Comparison of ENCODE assay signal across 11 cellular contexts in the genomic region with DNA sequence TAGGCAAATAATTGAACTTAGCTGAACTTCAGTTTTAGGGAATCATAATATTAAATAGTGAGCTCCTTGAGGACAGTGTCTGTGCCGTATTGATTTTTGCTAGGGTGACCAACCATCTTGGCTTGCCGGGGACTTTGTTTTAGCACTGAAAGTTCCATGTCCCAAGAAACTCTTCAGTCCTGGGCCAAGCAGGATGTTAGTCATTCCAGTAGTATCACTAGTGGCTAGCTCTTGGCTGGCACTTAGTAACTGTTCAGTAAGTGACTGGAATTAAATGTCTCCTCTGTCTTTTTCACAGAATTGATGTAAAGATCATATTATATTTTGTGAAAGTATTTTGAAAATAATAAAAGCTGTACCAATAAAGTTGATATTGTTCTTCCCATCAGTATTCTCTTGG. TPM values are rescaled to one million over a fixed set of nuclear protein-coding genes. Genes with fewer than 3 reads are reported as not detected.
DNase-seq lines count a peak whose midpoint lies in the region; ATAC-seq, FAIRE-seq and TF ChIP-seq lines count a peak whose summit lies in the region.
"Had no signal": no experiment of that assay in that cellular context is flagged by ENCODE, and none has a peak within 500 bp of the region (broad histone marks: within the 10 kb centered on the region; RNA-seq: fewer than 3 reads in every experiment).

No MANE protein-coding gene starts in this region.

- no peak overlapping the region for H3K27ac ChIP-seq in pancreas

- H3K4me3 ChIP-seq in pancreas, result no peak overlapping the region

- 88 to 89% methylated on average over 2 of the region's 2 CpGs for WGBS in pancreas, 2 donors

- TF ChIP-seq CTCF in pancreas (IDR thresholded peaks at IDR 0.05), result no peak

- ATAC-seq in GM19351 (IDR thresholded peaks at IDR 0.05; ENCODE audit: unreplicated experiment), result peak; percentile 79
- peak; percentile 86 for ATAC-seq in HG03457 (IDR thresholded peaks at IDR 0.05; ENCODE audit: unreplicated experiment)
- no peak for ATAC-seq in pancreas

- DNase-seq in AG20443 (ENCODE audit: low spot score) (peak; percentile 56), fibroblast of gingiva (ENCODE audit: low read depth) (peak; percentile 53), NCI-H345 (lab: John Stamatoyannopoulos, UW) (no peak), pancreas (no peak), KG1 (lab: John Stamatoyannopoulos, UW) (no peak)
- DNase-seq in stimulated activated CD4-positive, alpha-beta T cell treated with anti-CD3 and anti-CD28 coated beads, Interleukin-2, amount 100 ng/mL, for 24 hours, result no peak
- DNase-seq: activated CD4-positive, alpha-beta memory T cell treated with anti-CD3 and anti-CD28 coated beads for 36 hours; Caco-2; NCI-H1930 had no signal

- H3K27me3 ChIP-seq in pancreas, result no peaks in the 10 kb centered on the region

- no peaks in the 10 kb centered on the region for H3K4me1 ChIP-seq in pancreas
- H3K4me1 ChIP-seq: Caco-2 had no signal

- no peaks in the 10 kb centered on the region for H3K9me3 ChIP-seq in pancreas
- H3K9me3 ChIP-seq: Caco-2 had no signal

- no peak for FAIRE-seq in pancreas (lab: Jason Lieb, UNC)

- H3K36me3 ChIP-seq in pancreas, result no peaks in the 10 kb centered on the region

- intact Hi-C loops in pancreas (cut with DNase I), result no loop called here

RNA-seq across cellular contexts. Expression of gene RSRC1, which starts 42.3 kb away (rescaled TPM):
- 10 to 100 TPM in 4 of 6 donors, 1 to 10 TPM in 2; 9.8 to 19.9 (median 13.3) TPM for total RNA-seq in pancreas
- polyA plus RNA-seq in pancreas, result 1 to 10 TPM; 7.7 to 9.3 TPM

RNA-seq across cellular contexts. Expression of gene SHOX2, which starts 46.0 kb away (rescaled TPM):
- total RNA-seq in pancreas, result under 1 TPM in 5 of 6 donors, not detected in 1; 0.09 to 0.43 (median 0.22) TPM
- polyA plus RNA-seq in pancreas, result under 1 TPM; 0.11 to 0.23 TPM
- total RNA-seq: activated CD4-positive, alpha-beta memory T cell treated with anti-CD3 and anti-CD28 coated beads for 36 hours had no signal

Comparison
In these comparisons a context has a peak if more than half of its experiments do, and no peak if none do; other contexts are left out.
1. DNase-seq: peak in AG20443 (single experiment) and fibroblast of gingiva (single experiment); none in stimulated activated CD4-positive, alpha-beta T cell treated with anti-CD3 and anti-CD28 coated beads, Interleukin-2, amount 100 ng/mL, for 24 hours (0 of 2), NCI-H345 (single experiment), pancreas (0 of 6) and KG1 (single experiment).
2. ATAC-seq: peak in GM19351 (single experiment) and HG03457 (single experiment); none in pancreas (0 of 4).